In the genomic region with DNA sequence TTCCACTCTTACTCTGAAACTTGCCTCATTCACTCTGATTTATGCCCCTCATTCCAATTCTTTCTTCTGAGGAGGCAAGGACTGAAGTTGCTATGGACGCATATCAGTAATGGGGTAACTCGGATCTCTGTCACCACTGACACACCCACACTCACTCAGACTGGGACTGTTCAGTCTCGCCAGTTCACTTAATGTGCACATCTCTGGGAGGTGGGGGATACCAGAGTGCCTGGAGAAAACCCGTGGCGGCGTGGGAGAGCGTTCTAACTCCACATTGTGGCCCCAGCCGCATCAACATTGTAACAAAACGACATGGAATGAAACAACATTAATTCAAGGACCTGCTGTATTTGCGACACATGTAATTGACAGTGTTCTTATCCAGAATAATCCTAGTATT, we compare ENCODE assay signal across 22 cellular contexts.
DNase-seq lines count a peak whose midpoint lies in the region; ATAC-seq and TF ChIP-seq lines count a peak whose summit lies in the region.
"Had no signal": no experiment of that assay in that cellular context is flagged by ENCODE, and none has a peak within 500 bp of the region (broad histone marks: within the 10 kb centered on the region; RNA-seq: fewer than 3 reads in every experiment).

No MANE protein-coding gene starts in this region.

- H3K4me3 ChIP-seq in Karpas-422 (ENCODE audit: low read length) (no peak overlapping the region), trophoblast cell (ENCODE audit: low read depth, low read length) (no peak overlapping the region)
- H3K4me3 ChIP-seq: A549; BLaER1 treated with 17β-estradiol and CSF1 and Interleukin-3, amounts not matched to agents 10 nM and 100 nM had no signal

- H3K36me3 Mint-ChIP-seq in chondrocyte (ENCODE audit: low read depth), result no peaks in the 10 kb centered on the region
- H3K36me3 Mint-ChIP-seq: CD8-positive, alpha-beta T cell had no signal

- H4K12ac ChIP-seq in trophoblast cell (ENCODE audit: low read depth, low read length), result no peak overlapping the region

- no peak overlapping the region for H3K4me2 ChIP-seq in Karpas-422 (ENCODE audit: low read depth, low read length, poor library complexity, severe bottlenecking)
- no peak overlapping the region for H3K4me2 ChIP-seq in trophoblast cell (ENCODE audit: low read length)
- H3K4me2 ChIP-seq: A549; BLaER1 treated with 17β-estradiol and CSF1 and Interleukin-3, amounts not matched to agents 10 nM and 100 nM had no signal

- H3K79me2 ChIP-seq in Karpas-422 (ENCODE audit: low read length), result no peaks in the 10 kb centered on the region
- H3K79me2 ChIP-seq in trophoblast cell (ENCODE audit: control insufficient read depth, insufficient read depth, low read length, poor library complexity), result no peaks in the 10 kb centered on the region

- H2BK5ac ChIP-seq in trophoblast cell (ENCODE audit: low read depth, low read length, poor library complexity), result no peak overlapping the region

- H3K9me2 ChIP-seq in Karpas-422 (replicated peaks; ENCODE audit: insufficient read depth, low read length), result no peaks in the 10 kb centered on the region

- H3K4me1 Mint-ChIP-seq in chondrocyte (ENCODE audit: low read depth), result no peaks in the 10 kb centered on the region
- H3K4me1 Mint-ChIP-seq: B cell had no signal

- H4K20me1 ChIP-seq in Karpas-422 (ENCODE audit: insufficient read depth, low read depth, low read length), result no peaks in the 10 kb centered on the region
- H4K20me1 ChIP-seq: BLaER1 treated with 17β-estradiol and CSF1 and Interleukin-3, amounts not matched to agents 10 nM and 100 nM had no signal

- no peak overlapping the region for H2AK5ac ChIP-seq in trophoblast cell (ENCODE audit: low read length)

- no peak overlapping the region for H3K4ac ChIP-seq in trophoblast cell (ENCODE audit: low read depth, low read length)

- H3K9me3 ChIP-seq in Karpas-422 (ENCODE audit: low read length) (peaks cover 8% of the 10 kb centered on the region), trophoblast cell (ENCODE audit: insufficient read depth, low read depth, low read length) (no peaks in the 10 kb centered on the region)
- H3K9me3 ChIP-seq: A549 had no signal

- no peak overlapping the region for H3K18ac ChIP-seq in trophoblast cell (ENCODE audit: low read length)

- peaks cover 22% of the 10 kb centered on the region for H3K4me1 ChIP-seq in Karpas-422 (ENCODE audit: low read length)
- no peaks in the 10 kb centered on the region for H3K4me1 ChIP-seq in trophoblast cell (ENCODE audit: control insufficient read depth in 1 of 2, insufficient read depth in 2 of 2, low read length in 2 of 2)
- H3K4me1 ChIP-seq: A549; BLaER1 treated with 17β-estradiol and CSF1 and Interleukin-3, amounts not matched to agents 10 nM and 100 nM; Caco-2 had no signal

- no peak overlapping the region for H3K23ac ChIP-seq in trophoblast cell (ENCODE audit: low read length)

- no peaks in the 10 kb centered on the region for H3K27me3 Mint-ChIP-seq in chondrocyte (ENCODE audit: low read depth)
- H3K27me3 Mint-ChIP-seq: B cell; CD4-positive, alpha-beta T cell had no signal

- DNase-seq in Daoy (ENCODE audit: low read depth) (peak; percentile 3), Karpas-422 (no peak), chondrocyte (ENCODE audit: low spot score) (peak; percentile 46), trophoblast cell (no peak), NCI-H187 (lab: John Stamatoyannopoulos, UW) (no peak), NCI-H524 treated with DMSO at 0.1 percent for 48 hours (lab: John Stamatoyannopoulos, UW) (no peak), DMS153 (lab: John Stamatoyannopoulos, UW) (no peak)
- DNase-seq: AML-193; Caco-2; Calu3; CD4-positive, alpha-beta T cell; CD8-positive, alpha-beta T cell; DMS53; DMS79; DND-41; GF-D8 had no signal

- H3K27me3 ChIP-seq in Karpas-422 (ENCODE audit: low read length) (no peaks in the 10 kb centered on the region), trophoblast cell (ENCODE audit: insufficient read depth, low read length) (no peaks in the 10 kb centered on the region)
- H3K27me3 ChIP-seq: BLaER1 treated with 17β-estradiol and CSF1 and Interleukin-3, amounts not matched to agents 10 nM and 100 nM had no signal

- no peak overlapping the region for H3K27ac Mint-ChIP-seq in chondrocyte (ENCODE audit: unreplicated experiment)
- H3K27ac Mint-ChIP-seq: B cell; CD4-positive, alpha-beta T cell; CD8-positive, alpha-beta T cell had no signal

- no peak overlapping the region for H3K4me3 Mint-ChIP-seq in chondrocyte (ENCODE audit: unreplicated experiment)
- H3K4me3 Mint-ChIP-seq: B cell; CD4-positive, alpha-beta T cell; CD8-positive, alpha-beta T cell had no signal

- H2AFZ ChIP-seq in Karpas-422 (ENCODE audit: low read length) (peak overlapping the region; percentile 59; the same call in 1 of the 2 replicates), trophoblast cell (ENCODE audit: insufficient read depth, low read length, poor library complexity) (no peak overlapping the region)

- H4K8ac ChIP-seq in trophoblast cell (ENCODE audit: low read depth, low read length), result peak overlapping the region; percentile 28

- no peak overlapping the region for H4K91ac ChIP-seq in trophoblast cell (ENCODE audit: low read depth, low read length)

- H3K36me3 ChIP-seq in Karpas-422 (ENCODE audit: insufficient read depth, low read length) (peaks cover 4% of the 10 kb centered on the region), trophoblast cell (ENCODE audit: control insufficient read depth in 1 of 2, insufficient read depth in 2 of 2, low read length in 2 of 2) (no peaks in the 10 kb centered on the region)
- H3K36me3 ChIP-seq: BLaER1 treated with 17β-estradiol and CSF1 and Interleukin-3, amounts not matched to agents 10 nM and 100 nM had no signal

- whole genome bisulfite sequencing in trophoblast cell (ENCODE audit: extremely low coverage, insufficient coverage, insufficient read length), result no CpG with 5 or more reads among the region's 10 CpGs

- no peaks in the 10 kb centered on the region for H3K79me1 ChIP-seq in trophoblast cell (ENCODE audit: low read length)

- no peak for ATAC-seq in GM18861 (IDR thresholded peaks at IDR 0.05; ENCODE audit: unreplicated experiment)
- ATAC-seq: A549; CD8-positive, alpha-beta T cell had no signal

- H3K27ac ChIP-seq in Karpas-422 (ENCODE audit: low read length), result no peak overlapping the region
- no peak overlapping the region for H3K27ac ChIP-seq in trophoblast cell (ENCODE audit: low read depth, low read length)
- H3K27ac ChIP-seq: 22Rv1; A549; BLaER1 treated with 17β-estradiol and CSF1 and Interleukin-3, amounts not matched to agents 10 nM and 100 nM; C4-2B had no signal

- H3K14ac ChIP-seq in trophoblast cell (ENCODE audit: low read length), result no peak overlapping the region

- H2BK12ac ChIP-seq in trophoblast cell (ENCODE audit: low read length), result no peak overlapping the region

- H2BK120ac ChIP-seq in trophoblast cell (ENCODE audit: insufficient read depth, low read length, poor library complexity), result no peak overlapping the region

- no peak overlapping the region for H3K9ac ChIP-seq in Karpas-422 (ENCODE audit: low read length)
- H3K9ac ChIP-seq in trophoblast cell (ENCODE audit: low read length), result no peak overlapping the region
- H3K9ac ChIP-seq: BLaER1 treated with 17β-estradiol and CSF1 and Interleukin-3, amounts not matched to agents 10 nM and 100 nM had no signal

- peaks cover 11% of the 10 kb centered on the region for H3K9me3 Mint-ChIP-seq in chondrocyte (ENCODE audit: low read depth)

- TF ChIP-seq CTCF in chondrocyte (IDR thresholded peaks at IDR 0.05), result no peak

Comparison
In these comparisons a context has a peak if more than half of its experiments do, and no peak if none do; other contexts are left out.
1. DNase-seq: peak in Daoy (single experiment) and chondrocyte (single experiment); none in Karpas-422 (single experiment), trophoblast cell (0 of 2), NCI-H187 (0 of 2), NCI-H524 treated with DMSO at 0.1 percent for 48 hours (single experiment) and DMS153 (single experiment).